Comparison of ENCODE assay signal across 1 cellular context in genomic region chr2:70645733-70646420, GRCh38.
A peak's percentile ranks its signal among the peaks of the same experiment; 100 is the strongest.
TF ChIP-seq lines count a peak whose summit lies in the region.

No MANE protein-coding gene starts in this region.

TF ChIP-seq in K562, 482 proteins besides CTCF, POLR2A, EP300 and RAD21 (continued from another document):
- 0 out of 4 replicates have a peak, but pooled peaks of 1 of the 2 experiments have one; percentile 8 for TF ChIP-seq NRF1 (conservative IDR thresholded peaks at IDR 0.05 in 1 of 2, IDR thresholded peaks at IDR 0.05 in 1 of 2)
- no peak for TF ChIP-seq SMARCB1 (IDR thresholded peaks at IDR 0.05; ENCODE audit: insufficient read length, low read depth)
- TF ChIP-seq THAP7 (CRISPR knock-in tag; IDR thresholded peaks at IDR 0.05) = no peak
- no peak for TF ChIP-seq CGGBP1 (CRISPR knock-in tag; IDR thresholded peaks at IDR 0.05)
- no peak for TF ChIP-seq RBM15 (IDR thresholded peaks at IDR 0.05; ENCODE audit: insufficient read depth, low read length)
- TF ChIP-seq ZNF830 (CRISPR knock-in tag; IDR thresholded peaks at IDR 0.05) = no peak
- TF ChIP-seq ZNF316 (IDR thresholded peaks at IDR 0.05) = peak; percentile 89
- no peak for TF ChIP-seq NFIC (IDR thresholded peaks at IDR 0.05)
- TF ChIP-seq E2F8 (IDR thresholded peaks at IDR 0.05; ENCODE audit: low read depth, partially characterized antibody) = no peak
- no peak for TF ChIP-seq ZNF668 (CRISPR knock-in tag; IDR thresholded peaks at IDR 0.05)
- no peak for TF ChIP-seq POLR2AphosphoS2 (IDR thresholded peaks at IDR 0.05; ENCODE audit: low read length)
- TF ChIP-seq MAFK (IDR thresholded peaks at IDR 0.05; ENCODE audit: low read length) = peak; percentile 56
- TF ChIP-seq U2AF1 (optimal IDR thresholded peaks at IDR 0.05; ENCODE audit: low read depth, low read length) = no peak
- no peak for TF ChIP-seq RBM17 (IDR thresholded peaks at IDR 0.05; ENCODE audit: borderline replicate concordance, low read depth, low read length)
- TF ChIP-seq ZNF3 (CRISPR knock-in tag; IDR thresholded peaks at IDR 0.05) = no peak
- no peak for TF ChIP-seq CHAMP1 (IDR thresholded peaks at IDR 0.05)
